8 cellular contexts compared by ENCODE assay signal in the genomic region with DNA sequence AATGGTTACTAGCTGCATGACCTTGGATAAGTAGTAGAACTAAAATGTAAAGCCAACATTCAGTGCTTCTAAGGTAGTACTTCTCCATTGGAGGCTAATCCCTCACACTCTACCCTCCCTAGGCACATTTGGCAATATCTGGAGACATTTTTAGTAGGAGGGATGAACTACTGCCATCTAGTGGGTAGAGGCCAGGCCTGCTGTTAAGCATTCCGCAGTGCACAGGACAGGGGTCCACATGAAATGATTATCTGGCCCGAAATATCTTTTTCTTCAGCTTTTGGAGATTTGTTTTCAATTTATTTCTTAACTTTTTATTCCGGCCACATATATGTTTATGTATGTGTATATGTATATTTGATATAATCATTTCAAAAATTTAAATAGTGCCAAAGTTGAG. TPM values are rescaled to one million over a fixed set of nuclear protein-coding genes. Genes with fewer than 3 reads are reported as not detected.
DNase-seq lines count a peak whose midpoint lies in the region; ATAC-seq and TF ChIP-seq lines count a peak whose summit lies in the region.

No MANE protein-coding gene starts in this region.

- no peak overlapping the region for H3K27ac ChIP-seq in heart right ventricle
- no peak overlapping the region for H3K27ac ChIP-seq in colonic mucosa

- H3K27me3 Mint-ChIP-seq in progenitor cell of endocrine pancreas, result no peaks in the 10 kb centered on the region

- 50 to 51% methylated on average over 3 of the region's 3 CpGs for WGBS in heart right ventricle, 2 donors

- DNase-seq in heart right ventricle, result no peak
- DNase-seq in left ventricle myocardium superior, result no peak
- DNase-seq in NCI-H345 treated with DMSO at 0.1 percent for 48 hours (lab: John Stamatoyannopoulos, UW; ENCODE audit: unreplicated experiment), result peak; percentile 0
- DNase-seq in colonic mucosa, result no peak
- DNase-seq in progenitor cell of endocrine pancreas (ENCODE audit: low spot score, unreplicated experiment), result no peak
- DNase-seq in islet precursor cell, result no peak
- no peak for DNase-seq in activated T-cell treated with anti-CD3 and anti-CD28 coated beads for 4 hours

- H3K36me3 ChIP-seq in heart right ventricle (no peaks in the 10 kb centered on the region), colonic mucosa (no peaks in the 10 kb centered on the region)

- H3K4me3 ChIP-seq in heart right ventricle (no peak overlapping the region), colonic mucosa (no peak overlapping the region)

- peaks cover 6% of the 10 kb centered on the region for H3K9me3 Mint-ChIP-seq in progenitor cell of endocrine pancreas (ENCODE audit: low read depth)

- H3K4me1 Mint-ChIP-seq in progenitor cell of endocrine pancreas (ENCODE audit: low read depth), result peaks cover 1% of the 10 kb centered on the region

- no peak overlapping the region for H3K4me3 Mint-ChIP-seq in progenitor cell of endocrine pancreas (ENCODE audit: low read depth)

- no peaks in the 10 kb centered on the region for H3K36me3 Mint-ChIP-seq in progenitor cell of endocrine pancreas (ENCODE audit: insufficient read depth)

- H3K4me1 ChIP-seq in heart right ventricle, result no peaks in the 10 kb centered on the region
- no peaks in the 10 kb centered on the region for H3K4me1 ChIP-seq in colonic mucosa

- no peak overlapping the region for H3K9ac ChIP-seq in colonic mucosa (ENCODE audit: low read depth in 2 of 2, low read length in 2 of 2)

- H3K9me3 ChIP-seq in heart right ventricle, result no peaks in the 10 kb centered on the region
- no peaks in the 10 kb centered on the region for H3K9me3 ChIP-seq in colonic mucosa

- TF ChIP-seq CTCF in heart right ventricle (IDR thresholded peaks at IDR 0.05) (peak in 7 of 9 donors; percentile 31 to 57 (median 42)), colonic mucosa (IDR thresholded peaks at IDR 0.05) (peak; percentile 23), progenitor cell of endocrine pancreas (IDR thresholded peaks at IDR 0.05; ENCODE audit: unreplicated experiment) (peak; percentile 69)

- H3K27ac Mint-ChIP-seq in progenitor cell of endocrine pancreas, result no peak overlapping the region

- ATAC-seq in heart right ventricle (no peak), left ventricle myocardium superior (no peak), HG03520 (IDR thresholded peaks at IDR 0.05; ENCODE audit: unreplicated experiment) (no peak)

- no peaks in the 10 kb centered on the region for H3K27me3 ChIP-seq in heart right ventricle
- H3K27me3 ChIP-seq in colonic mucosa, result no peaks in the 10 kb centered on the region

- intact Hi-C loops in heart right ventricle (cut with DNase I), result loop anchor here in 1 of 10 donors (5.0 kb wide), 1 partner anchor 361 kb away; no protein-coding TSS in a partner anchor
- intact Hi-C loops in left ventricle myocardium superior (cut with micrococcal nuclease), result no loop called here
- intact Hi-C loops in colonic mucosa (cut with DNase I), result loop anchor here (5.0 kb wide), 1 partner anchor 361 kb away; no protein-coding TSS in a partner anchor

RNA-seq across cellular contexts. Expression of a gene that starts 36.0 kb away (rescaled TPM):
- not detected for total RNA-seq in heart right ventricle
- polyA plus RNA-seq in heart right ventricle, result not detected
- total RNA-seq in left ventricle myocardium superior, result not detected
- total RNA-seq in colonic mucosa, result not detected
- total RNA-seq in progenitor cell of endocrine pancreas, result not detected in 2 replicates
